23 cellular contexts compared by ENCODE assay signal in the genomic region with DNA sequence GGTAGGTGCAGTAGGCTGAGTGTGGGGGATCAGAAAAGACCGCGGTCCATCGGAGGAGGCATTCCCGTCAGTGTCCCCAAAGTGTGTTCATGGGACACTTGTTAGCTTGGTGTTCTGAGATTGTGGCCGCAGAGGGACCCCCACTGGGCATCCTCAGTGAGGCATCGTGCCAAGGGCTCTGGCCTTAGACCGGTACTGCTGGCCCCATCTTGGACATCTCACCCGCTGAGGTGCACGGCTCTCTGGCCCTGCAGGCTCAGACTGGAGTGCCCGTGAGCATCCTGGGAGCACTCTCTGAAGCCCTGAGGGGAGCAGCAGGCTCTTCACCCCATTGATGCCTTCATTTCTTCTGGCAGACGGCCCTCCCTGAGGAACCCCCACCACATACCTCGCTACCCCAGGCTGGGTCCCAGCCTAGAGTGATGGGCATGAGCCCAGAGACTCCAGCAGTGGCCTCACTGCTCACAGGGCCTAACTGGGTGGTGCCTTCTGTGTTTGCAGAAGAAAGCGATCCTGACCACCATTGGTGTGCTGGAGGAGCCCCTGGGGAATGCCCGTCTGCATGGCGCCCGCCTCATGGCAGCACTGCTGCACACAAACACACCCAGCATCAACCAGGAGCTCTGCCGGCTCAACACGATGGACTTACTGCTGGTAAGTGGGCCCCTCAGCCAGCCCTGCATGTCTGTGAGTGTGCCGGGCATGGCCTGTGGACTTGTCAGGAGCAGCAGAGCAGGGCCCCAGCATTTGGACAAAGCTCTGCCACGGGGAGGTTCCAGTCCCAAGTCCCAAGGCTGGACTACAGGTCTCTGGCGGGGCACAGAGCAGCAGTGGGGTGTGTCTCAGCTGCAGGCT.
"Had no signal": no experiment of that assay in that cellular context is flagged by ENCODE, and none has a peak within 500 bp of the region (broad histone marks: within the 10 kb centered on the region; RNA-seq: fewer than 3 reads in every experiment).

No MANE protein-coding gene starts in this region.

- H3K27me3 ChIP-seq: brain microvascular endothelial cell had no signal

- ATAC-seq: activated CD8-positive, alpha-beta memory T cell treated with anti-CD3 and anti-CD28 coated beads, Interleukin-2, amount 10 ng/mL, durations not matched to agents 7 days and 5 days; activated naive CD4-positive, alpha-beta T cell treated with anti-CD3 and anti-CD28 coated beads, Interleukin-2, amount 50 U/mL, for 72 hours; PC-3; WTC11 had no signal

- DNase-seq: activated CD4-positive, alpha-beta T cell treated with anti-CD3 and anti-CD28 coated beads for 48 hours; activated CD4-positive, alpha-beta T cell treated with anti-CD3 and anti-CD28 coated beads, Interleukin-2, amount 50 U/mL, for 48 hours; activated CD4-positive, CD25-positive, alpha-beta regulatory T cell treated with anti-CD3 and anti-CD28 coated beads, Interleukin-2, amount 50 U/mL, for 72 hours; activated CD8-positive, alpha-beta memory T cell treated with anti-CD3 and anti-CD28 coated beads, Interleukin-2, amount 10 ng/mL, durations not matched to agents 7 days and 5 days; activated effector memory CD4-positive, alpha-beta T cell treated with Interleukin-2 at 50 U/mL for 16 hours; activated naive CD4-positive, alpha-beta T cell; activated T-cell treated with anti-CD3 and anti-CD28 coated beads, Interleukin-2, amount 50 U/mL, for 24 hours; brain microvascular endothelial cell; Karpas-422; MM.1S; NCI-H1105; NCI-H1436; NCI-H1694 treated with DMSO at 0.1 percent for 48 hours; NCI-H2029 treated with DMSO at 0.1 percent for 48 hours; NCI-H446; NCI-H524; PC-3; RPMI8226; SHP77 treated with DMSO at 0.1 percent for 48 hours had no signal

- H3K27ac Mint-ChIP-seq: activated CD8-positive, alpha-beta memory T cell treated with anti-CD3 and anti-CD28 coated beads, Interleukin-2, amount 10 ng/mL, durations not matched to agents 7 days and 5 days; activated T-cell treated with anti-CD3 and anti-CD28 coated beads, Interleukin-2, amount 50 U/mL, for 24 hours; activated T-helper 1 cell treated with anti-CD3 and anti-CD28 coated beads, Interleukin-12 subunit alpha, Interleukin-12 subunit beta, Interleukin-2, Interleukin-4 antibody, amounts not matched to agents 30 ng/mL and 10 ng/mL and 1 ng/mL, durations not matched to agents 14 hours and 24 hours and 36 hours; T-helper 1 cell treated with Interleukin-12 subunit alpha and Interleukin-12 subunit beta and Interleukin-4 antibody, amounts not matched to agents 30 μg/mL and 1 μg/mL, for 36 hours; WTC11 had no signal

- H3K9me3 Mint-ChIP-seq: activated naive CD4-positive, alpha-beta T cell treated with anti-CD3 and anti-CD28 coated beads, Interleukin-2, amount 50 U/mL, for 72 hours; activated T-cell treated with anti-CD3 and anti-CD28 coated beads, Interleukin-2, amount 50 U/mL, for 24 hours; activated T-helper 1 cell treated with anti-CD3 and anti-CD28 coated beads, Interleukin-12 subunit alpha, Interleukin-12 subunit beta, Interleukin-2, Interleukin-4 antibody, amounts not matched to agents 30 ng/mL and 10 ng/mL and 1 ng/mL, durations not matched to agents 14 hours and 24 hours and 36 hours; T-helper 1 cell treated with Interleukin-12 subunit alpha and Interleukin-12 subunit beta and Interleukin-4 antibody, amounts not matched to agents 30 μg/mL and 1 μg/mL, for 36 hours; WTC11 had no signal

- H3K27ac ChIP-seq: brain microvascular endothelial cell had no signal

- H3K4me1 Mint-ChIP-seq: WTC11 had no signal

- H3K4me3 Mint-ChIP-seq: activated CD8-positive, alpha-beta memory T cell treated with anti-CD3 and anti-CD28 coated beads, Interleukin-2, amount 10 ng/mL, durations not matched to agents 7 days and 5 days; activated T-cell treated with anti-CD3 and anti-CD28 coated beads, Interleukin-2, amount 50 U/mL, for 24 hours; activated T-helper 1 cell treated with anti-CD3 and anti-CD28 coated beads, Interleukin-12 subunit alpha, Interleukin-12 subunit beta, Interleukin-2, Interleukin-4 antibody, amounts not matched to agents 30 ng/mL and 10 ng/mL and 1 ng/mL, durations not matched to agents 14 hours and 24 hours and 36 hours; T-helper 1 cell treated with Interleukin-12 subunit alpha and Interleukin-12 subunit beta and Interleukin-4 antibody, amounts not matched to agents 30 μg/mL and 1 μg/mL, for 36 hours; WTC11 had no signal
